4 cellular contexts compared by ENCODE assay signal in genomic region chr7:74775111-74775510, GRCh38. TPM values are rescaled to one million over a fixed set of nuclear protein-coding genes. Genes with fewer than 3 reads are reported as not detected.
"Had no signal": no experiment of that assay in that cellular context is flagged by ENCODE, and none has a peak within 500 bp of the region (broad histone marks: within the 10 kb centered on the region; RNA-seq: fewer than 3 reads in every experiment).

No MANE protein-coding gene starts in this region.

RNA-seq across cellular contexts. Expression of gene NCF1, which starts 1.3 kb away (rescaled TPM):
- total RNA-seq: activated CD4-positive, alpha-beta T cell treated with anti-CD3 and anti-CD28 coated beads, Interleukin-2, amount 10 ng/mL, durations not matched to agents 24 days and 14 days; dermis blood vessel endothelial cell; osteocyte; vagina had no signal
